In the genomic region with DNA sequence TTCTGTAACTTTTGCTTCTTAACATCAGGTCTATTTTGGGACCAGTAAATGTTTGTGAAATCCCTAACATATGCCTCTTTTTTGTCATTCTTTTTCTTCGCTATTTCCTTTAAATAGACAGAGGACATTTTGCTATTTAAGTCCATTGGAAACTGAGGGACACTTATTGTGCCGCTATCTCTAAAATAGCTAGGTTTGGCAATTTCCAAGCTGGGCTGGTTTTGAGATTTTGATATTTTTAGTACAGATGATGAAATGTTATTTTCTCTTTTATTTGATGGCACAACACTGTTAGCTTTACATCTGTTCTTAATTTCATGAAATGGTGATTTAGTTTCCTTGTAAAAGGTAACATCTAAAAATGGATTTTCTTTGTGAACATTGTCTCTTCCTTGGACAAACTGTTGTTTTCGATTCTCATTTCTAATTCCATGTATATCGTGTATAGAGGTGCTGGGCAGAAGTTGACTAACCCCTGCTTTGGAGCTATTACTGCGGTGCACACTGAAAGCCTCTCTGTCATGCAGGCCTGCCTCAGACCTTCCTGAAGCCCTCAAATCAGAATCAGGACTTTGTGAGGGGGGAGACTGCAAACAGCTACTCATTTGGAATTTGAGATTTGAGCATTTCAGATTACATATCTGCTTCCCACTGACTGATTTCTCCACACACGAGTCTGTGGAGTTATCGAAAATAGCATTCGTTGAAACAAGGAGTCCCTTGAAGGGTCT, we compare ENCODE assay signal across 7 cellular contexts. TPM values are rescaled to one million over a fixed set of nuclear protein-coding genes. Genes with fewer than 3 reads are reported as not detected.
DNase-seq lines count a peak whose midpoint lies in the region; ATAC-seq and FAIRE-seq lines count a peak whose summit lies in the region.

No MANE protein-coding gene starts in this region.

- H3K27ac ChIP-seq in duodenal mucosa (ENCODE audit: low read depth, low read length) = no peak overlapping the region
- peak overlapping the region; percentile 52 for H3K27ac ChIP-seq in neuronal stem cell (replicated peaks; ENCODE audit: low read length)
- H3K27ac ChIP-seq in small intestine (ENCODE audit: low read depth in 1 of 2, low read length in 1 of 2) = no peak overlapping the region

- H3K18ac ChIP-seq in neuronal stem cell (ENCODE audit: low read length) = no peak overlapping the region

- H2BK120ac ChIP-seq in neuronal stem cell (ENCODE audit: low read depth, low read length) = no peak overlapping the region

- DNase-seq in neuronal stem cell (ENCODE audit: low spot score) (no peak), small intestine (no peak), NCI-H1694 (lab: John Stamatoyannopoulos, UW) (no peak)
- no peak for DNase-seq in stimulated activated CD4-positive, alpha-beta T cell treated with anti-CD3 and anti-CD28 coated beads, Interleukin-2, amount 100 ng/mL, for 48 hours

- no peak overlapping the region for H2BK15ac ChIP-seq in neuronal stem cell (ENCODE audit: low read length)

- FAIRE-seq in small intestine (lab: Jason Lieb, UNC) = no peak

- peaks cover 0 to 9% of the 10 kb centered on the region in 2 donors for H3K27me3 ChIP-seq in duodenal mucosa (ENCODE audit: control insufficient read depth in 1 of 2, insufficient read depth in 2 of 2, low read length in 2 of 2)
- H3K27me3 ChIP-seq in neuronal stem cell (ENCODE audit: control insufficient read depth in 3 of 3, insufficient read depth in 3 of 3, low read depth in 1 of 3, low read length in 3 of 3) = peaks cover 0 to 8% (median 0%) of the 10 kb centered on the region in 3 experiments
- peaks cover 0 to 6% of the 10 kb centered on the region in 2 donors for H3K27me3 ChIP-seq in small intestine (ENCODE audit: control insufficient read depth in 2 of 2, insufficient read depth in 2 of 2, low read length in 2 of 2)

- H2BK5ac ChIP-seq in neuronal stem cell (ENCODE audit: low read length) = no peak overlapping the region

- H4K8ac ChIP-seq in neuronal stem cell (ENCODE audit: low read depth, low read length) = no peak overlapping the region

- H2AK5ac ChIP-seq in neuronal stem cell (ENCODE audit: low read depth, low read length) = no peak overlapping the region

- H3K9ac ChIP-seq in duodenal mucosa (ENCODE audit: low read depth in 1 of 2, low read length in 2 of 2) (no peak overlapping the region), neuronal stem cell (ENCODE audit: low read depth, low read length, poor library complexity) (no peak overlapping the region)

- peak overlapping the region; percentile 88 for H2AFZ ChIP-seq in neuronal stem cell (ENCODE audit: low read length)

- no peaks in the 10 kb centered on the region for H3K79me1 ChIP-seq in neuronal stem cell (ENCODE audit: low read depth, low read length)

- H3K23ac ChIP-seq in neuronal stem cell (ENCODE audit: low read depth, low read length, poor library complexity) = no peak overlapping the region

- H3K4me3 ChIP-seq in duodenal mucosa (ENCODE audit: low read depth in 1 of 2, low read length in 2 of 2) (peak overlapping the region; percentile 61 to 63), neuronal stem cell (ENCODE audit: low read length in 2 of 2) (peak overlapping the region; percentile 33 to 81), small intestine (ENCODE audit: low read depth in 1 of 2, low read length in 2 of 2) (no peak overlapping the region)

- H3K9me3 ChIP-seq in duodenal mucosa (ENCODE audit: control insufficient read depth in 1 of 2, low read length in 2 of 2) (no peaks in the 10 kb centered on the region), neuronal stem cell (replicated peaks in 1 of 2; ENCODE audit: control insufficient read depth in 2 of 2, insufficient read depth in 1 of 2, low read depth in 1 of 2, low read length in 2 of 2) (no peaks in the 10 kb centered on the region), small intestine (ENCODE audit: control insufficient read depth, low read depth) (no peaks in the 10 kb centered on the region)

- H3K14ac ChIP-seq in neuronal stem cell (ENCODE audit: low read length) = no peak overlapping the region

- H3K4me2 ChIP-seq in neuronal stem cell (ENCODE audit: insufficient read depth, low read length, poor library complexity, severe bottlenecking) = peak overlapping the region; percentile 72

- H3K36me3 ChIP-seq in duodenal mucosa (ENCODE audit: control insufficient read depth in 1 of 2, insufficient read depth in 2 of 2, low read length in 2 of 2) = no peaks in the 10 kb centered on the region
- H3K36me3 ChIP-seq in neuronal stem cell (replicated peaks in 1 of 2; ENCODE audit: control insufficient read depth in 2 of 2, insufficient read depth in 2 of 2, low read length in 2 of 2) = no peaks in the 10 kb centered on the region
- no peaks in the 10 kb centered on the region for H3K36me3 ChIP-seq in small intestine (ENCODE audit: control insufficient read depth in 2 of 2, insufficient read depth in 2 of 2, low read length in 2 of 2)

- H4K91ac ChIP-seq in neuronal stem cell (ENCODE audit: low read depth, low read length, poor library complexity) = no peak overlapping the region

- no peak overlapping the region for H3K4ac ChIP-seq in neuronal stem cell (ENCODE audit: low read length)

- ATAC-seq in GM21360 (IDR thresholded peaks at IDR 0.05; ENCODE audit: unreplicated experiment) = peak; percentile 14
- ATAC-seq in HG03432 (IDR thresholded peaks at IDR 0.05; ENCODE audit: unreplicated experiment) = peak; percentile 41

- no peak overlapping the region for H2BK12ac ChIP-seq in neuronal stem cell (ENCODE audit: low read length)

- no CpG with 5 or more reads among the region's 8 CpGs for WGBS in neuronal stem cell (ENCODE audit: extremely low coverage in 2 of 2, insufficient read length in 2 of 2, insufficient replicate concordance in 1 of 2), 2 donors
- WGBS in small intestine, 3 donors = 40 to 45% (median 43%) methylated on average over 8 of the region's 8 CpGs

- peaks cover 3 to 4% of the 10 kb centered on the region in 2 donors for H3K4me1 ChIP-seq in duodenal mucosa (ENCODE audit: control insufficient read depth in 1 of 2, insufficient read depth in 2 of 2, low read length in 2 of 2)
- no peaks in the 10 kb centered on the region for H3K4me1 ChIP-seq in neuronal stem cell (ENCODE audit: control insufficient read depth in 2 of 2, insufficient read depth in 1 of 2, low read depth in 1 of 2, low read length in 2 of 2)
- H3K4me1 ChIP-seq in small intestine (ENCODE audit: control insufficient read depth in 2 of 2, insufficient read depth in 1 of 2, low read depth in 1 of 2, low read length in 1 of 2) = peaks cover 0 to 3% of the 10 kb centered on the region in 2 donors

RNA-seq across cellular contexts. Expression of gene RAD51AP2, which starts 0.6 kb away (rescaled TPM):
- 0.20 TPM for polyA plus RNA-seq in neuronal stem cell (2013, experiment 1 of 2)
- 0.17 TPM for polyA plus RNA-seq in neuronal stem cell (2013, experiment 2 of 2)
- not detected for polyA plus RNA-seq in small intestine

RNA-seq across cellular contexts. Expression of gene VSNL1, which starts 22.9 kb away (rescaled TPM):
- polyA plus RNA-seq in neuronal stem cell (2013, experiment 1 of 2) = 1.9 TPM
- polyA plus RNA-seq in neuronal stem cell (2013, experiment 2 of 2) = 2.3 TPM
- under 1 TPM in 2 of 3 donors, not detected in 1; 0.07 to 0.54 TPM for polyA plus RNA-seq in small intestine

Comparison
In these comparisons a context has a peak if more than half of its experiments do, and no peak if none do; other contexts are left out.
1. H3K4me3 ChIP-seq: peak in duodenal mucosa (2 of 2) and neuronal stem cell (2 of 2); none in small intestine (0 of 2).